Comparison of ENCODE assay signal across 8 cellular contexts in genomic region chr15:69479971-69480370, GRCh38.
"Had no signal": no experiment of that assay in that cellular context is flagged by ENCODE, and none has a peak within 500 bp of the region (broad histone marks: within the 10 kb centered on the region; RNA-seq: fewer than 3 reads in every experiment).

No MANE protein-coding gene starts in this region.

- H3K4me2 ChIP-seq: GM23338, KMS-11 had no signal

- H3K36me3 ChIP-seq: HAP-1 had no signal

- H3K27ac Mint-ChIP-seq: GM23338, HFFc6 had no signal

- H3K9me3 ChIP-seq: HAP-1 had no signal

- H3K4me3 Mint-ChIP-seq: GM23338, HFFc6 had no signal

- H3K27ac ChIP-seq: KMS-11 had no signal

- ATAC-seq: GM23338 had no signal

- H3K4me3 ChIP-seq: GM23338, HAP-1 had no signal

- H3K4me1 Mint-ChIP-seq: GM23338 had no signal

- DNase-seq: H7, HFFc6, IMR-90, Karpas-422, KBM-7 had no signal
